In the genomic region with DNA sequence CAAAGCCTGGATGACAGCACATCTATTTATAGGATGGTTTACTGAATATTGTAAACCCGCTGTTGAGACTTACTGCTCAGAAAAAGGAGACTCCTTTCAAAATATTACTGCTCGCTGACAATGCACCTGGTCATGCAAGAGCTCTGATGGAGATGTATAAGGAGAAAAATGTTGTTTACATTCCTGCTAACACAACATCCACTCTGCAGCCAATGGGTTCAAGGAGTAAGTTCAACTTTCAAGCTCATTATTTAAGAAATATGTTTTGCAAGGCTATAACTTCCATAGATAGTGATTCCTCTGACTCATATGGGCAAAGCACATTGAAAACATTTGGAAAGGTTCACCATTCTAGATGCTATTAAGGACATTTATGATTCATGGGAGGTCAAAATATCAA, we compare ENCODE assay signal across 24 cellular contexts.
DNase-seq lines count a peak whose midpoint lies in the region; ATAC-seq, FAIRE-seq and TF ChIP-seq lines count a peak whose summit lies in the region.
"Had no signal": no experiment of that assay in that cellular context is flagged by ENCODE, and none has a peak within 500 bp of the region (broad histone marks: within the 10 kb centered on the region; RNA-seq: fewer than 3 reads in every experiment).

No MANE protein-coding gene starts in this region.

- H3K9me3 ChIP-seq in right lobe of liver, result no peaks in the 10 kb centered on the region
- H3K9me3 ChIP-seq: BLaER1 had no signal

- no peak for ATAC-seq in left cardiac atrium
- ATAC-seq in right lobe of liver, result no peak
- ATAC-seq: Panc1 had no signal

- H3K4me3 ChIP-seq in bronchial epithelial cell (ENCODE audit: low read depth, low read length) (no peak overlapping the region), fibroblast of villous mesenchyme (ENCODE audit: low read depth, low read length) (no peak overlapping the region), right lobe of liver (no peak overlapping the region)
- H3K4me3 ChIP-seq: BLaER1 had no signal

- H3K27me3 ChIP-seq in bronchial epithelial cell (ENCODE audit: control insufficient read depth, insufficient read depth, low read length) (no peaks in the 10 kb centered on the region), right lobe of liver (no peaks in the 10 kb centered on the region)
- H3K27me3 ChIP-seq: BLaER1 had no signal

- no peak for FAIRE-seq in bronchial epithelial cell (lab: Jason Lieb, UNC)
- FAIRE-seq: D721Med, G401.6 had no signal

- intact Hi-C loops in left cardiac atrium (cut with DNase I), result no loop called here
- intact Hi-C loops in right lobe of liver (cut with DNase I), result no loop called here

- H3K4me1 ChIP-seq in right lobe of liver, result no peaks in the 10 kb centered on the region
- H3K4me1 ChIP-seq: BLaER1 had no signal

- no peak for TF ChIP-seq CTCF in bronchial epithelial cell (IDR thresholded peaks at IDR 0.05; ENCODE audit: insufficient read depth, low read length, severe bottlenecking)
- no peak for TF ChIP-seq CTCF in fibroblast of villous mesenchyme (IDR thresholded peaks at IDR 0.05; ENCODE audit: insufficient read depth, low read depth, low read length)
- no peak for TF ChIP-seq CTCF in right lobe of liver (IDR thresholded peaks at IDR 0.05)

- no peak for TF ChIP-seq POLR2A in right lobe of liver (IDR thresholded peaks at IDR 0.05)

- H3K36me3 ChIP-seq in bronchial epithelial cell (ENCODE audit: control insufficient read depth, insufficient read depth, low read length) (no peaks in the 10 kb centered on the region), right lobe of liver (no peaks in the 10 kb centered on the region)
- H3K36me3 ChIP-seq: BLaER1 had no signal

- H3K27ac ChIP-seq in right lobe of liver, result no peak overlapping the region
- H3K27ac ChIP-seq: BLaER1, RWPE1 had no signal

- WGBS in right lobe of liver (ENCODE audit: insufficient coverage, low coverage, low lambda C conversion rate, missing lambda C conversion rate), result 89% methylated on average over 2 of the region's 2 CpGs

- DNase-seq in EH (ENCODE audit: low read depth) (peak; percentile 30), HS-5 (ENCODE audit: low read depth) (peak; percentile 9), bronchial epithelial cell (ENCODE audit: low read depth) (peak; percentile 39), fibroblast of villous mesenchyme (ENCODE audit: low read depth) (peak; percentile 74), NCI-H1105 treated with DMSO at 0.1 percent for 48 hours (lab: John Stamatoyannopoulos, UW) (no peak), left cardiac atrium (no peak), right lobe of liver (no peak), midbrain (lab: John Stamatoyannopoulos, UW) (no peak)
- DNase-seq: CD4-positive, CD25-positive, alpha-beta regulatory T cell; H7; NCI-H1092; NCI-H1436; NCI-H187; NCI-H2081 treated with DMSO at 0.1 percent for 48 hours; NCI-H2171; NCI-H226; NCI-H510A; NCI-H69; SHP77 treated with DMSO at 0.1 percent for 48 hours had no signal

Comparison
In these comparisons a context has a peak if more than half of its experiments do, and no peak if none do; other contexts are left out.
1. DNase-seq: peak in EH (single experiment), HS-5 (single experiment), bronchial epithelial cell (single experiment) and fibroblast of villous mesenchyme (single experiment); none in NCI-H1105 treated with DMSO at 0.1 percent for 48 hours (single experiment), left cardiac atrium (single experiment), right lobe of liver (0 of 3) and midbrain (single experiment).